Comparison of ENCODE assay signal across 8 cellular contexts in genomic region chr17:14069251-14069981, GRCh38. TPM values are rescaled to one million over a fixed set of nuclear protein-coding genes. Genes with fewer than 3 reads are reported as not detected.
DNase-seq lines count a peak whose midpoint lies in the region; ATAC-seq and FAIRE-seq lines count a peak whose summit lies in the region.

TSS of gene COX10 (plus strand) at chr17:14069504. CDS start at chr17:14069606, 102 bp downstream.

- no peaks in the 10 kb centered on the region for H3K4me1 ChIP-seq in NT2/D1 (ENCODE audit: insufficient read depth, insufficient read length)
- H3K4me1 ChIP-seq in mesodermal cell (ENCODE audit: control insufficient read depth, insufficient read depth, low read length, poor library complexity, severe bottlenecking), result peaks cover 4% of the 10 kb centered on the region

- DNase-seq in COR-L47 (lab: John Stamatoyannopoulos, UW) (peak; percentile 42), HT-29 (ENCODE audit: low spot score) (peak; percentile 80), NT2/D1 (ENCODE audit: low read depth, low spot score) (peak; percentile 58)
- peak; percentile 47 for DNase-seq in activated CD8-positive, alpha-beta memory T cell treated with anti-CD3 and anti-CD28 coated beads, Interleukin-2, amount 50 U/mL, for 1 hour (ENCODE audit: extremely low read depth)
- DNase-seq in stimulated activated CD8-positive, alpha-beta memory T cell treated with anti-CD3 and anti-CD28 coated beads, Interleukin-15, amount 100 ng/mL, for 4 hours (ENCODE audit: low read depth in 2 of 2), result peak; percentile 68 to 71

- WGBS in mesodermal cell (ENCODE audit: insufficient coverage in 2 of 2), 2 experiments, result 0% methylated on average over 32 to 41 of the region's 47 CpGs

- peak within 1 kb of the TSS; percentile 70 for H3K27ac ChIP-seq in mesodermal cell (ENCODE audit: low read depth, low read length, severe bottlenecking)

- peaks cover 17% of the 10 kb centered on the region for H3K9me3 ChIP-seq in NT2/D1 (ENCODE audit: insufficient read depth, low read length)
- peaks cover 12% of the 10 kb centered on the region for H3K9me3 ChIP-seq in mesodermal cell (ENCODE audit: control insufficient read depth, low read length)

- H3K4me3 ChIP-seq in NT2/D1 (ENCODE audit: insufficient read length, low read depth) (peak within 1 kb of the TSS; percentile 97), mesodermal cell (ENCODE audit: extremely low read depth, insufficient read depth, low read length, poor library complexity, severe bottlenecking) (peak within 1 kb of the TSS; percentile 98)

- H3K27me3 ChIP-seq in NT2/D1 (ENCODE audit: insufficient read depth, insufficient read length), result no peaks in the 10 kb centered on the region

- H3K36me3 ChIP-seq in NT2/D1 (ENCODE audit: insufficient read depth, insufficient read length, low read length) (peaks cover 6% of the 10 kb centered on the region), mesodermal cell (ENCODE audit: control insufficient read depth, insufficient read depth, low read length) (peaks cover 17% of the 10 kb centered on the region)

- peak; percentile 26 for FAIRE-seq in endometrium (lab: Jason Lieb, UNC)

- peak within 1 kb of the TSS; percentile 91 for H3K9ac ChIP-seq in NT2/D1 (ENCODE audit: insufficient read length, low read depth)

- ATAC-seq in GM21360 (IDR thresholded peaks at IDR 0.05; ENCODE audit: unreplicated experiment), result peak; percentile 99

RNA-seq across cellular contexts. Expression of gene COX10, which starts in this region (rescaled TPM):
- total RNA-seq in HT-29 (2014; rRNA removed; shearing (Covaris generic)), result 10.8 and 13.3 TPM in 2 replicates
- polyA plus RNA-seq in mesodermal cell (2013, experiment 1 of 2), result 16.7 TPM
- 14.5 TPM for polyA plus RNA-seq in mesodermal cell (2013, experiment 2 of 2)

Comparison
In these comparisons a context has a peak if more than half of its experiments do, and no peak if none do; other contexts are left out.
1. Peak in every context shown above with its lines: DNase-seq, ATAC-seq, H3K4me3 ChIP-seq and H3K27ac ChIP-seq.